ENCODE assay signal across 1 cellular context in the genomic region with DNA sequence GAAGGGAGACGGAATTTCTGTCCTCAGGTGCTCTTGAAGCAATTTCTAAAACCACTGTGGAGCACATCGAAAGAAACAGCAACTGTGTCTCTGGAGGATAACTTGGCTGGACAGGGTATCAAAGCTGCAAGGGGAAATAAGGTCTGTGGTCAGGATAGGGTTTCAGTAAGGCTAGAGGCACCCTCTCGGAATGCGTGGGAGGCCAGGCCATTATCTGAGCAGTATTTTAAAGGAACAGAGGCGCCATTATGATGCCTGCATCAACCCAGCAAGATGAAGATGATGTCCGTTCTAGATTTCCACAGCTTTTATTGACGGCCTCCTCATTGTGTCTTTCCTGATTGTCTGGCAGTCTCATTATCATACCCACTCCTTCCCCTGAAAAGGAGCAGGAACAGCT.
TF ChIP-seq lines count a peak whose summit lies in the region.

No MANE protein-coding gene starts in this region.

TF ChIP-seq in WTC11, 78 proteins besides CTCF, POLR2A, EP300 and RAD21 (continued from another document):
- TF ChIP-seq, protein P1, sequence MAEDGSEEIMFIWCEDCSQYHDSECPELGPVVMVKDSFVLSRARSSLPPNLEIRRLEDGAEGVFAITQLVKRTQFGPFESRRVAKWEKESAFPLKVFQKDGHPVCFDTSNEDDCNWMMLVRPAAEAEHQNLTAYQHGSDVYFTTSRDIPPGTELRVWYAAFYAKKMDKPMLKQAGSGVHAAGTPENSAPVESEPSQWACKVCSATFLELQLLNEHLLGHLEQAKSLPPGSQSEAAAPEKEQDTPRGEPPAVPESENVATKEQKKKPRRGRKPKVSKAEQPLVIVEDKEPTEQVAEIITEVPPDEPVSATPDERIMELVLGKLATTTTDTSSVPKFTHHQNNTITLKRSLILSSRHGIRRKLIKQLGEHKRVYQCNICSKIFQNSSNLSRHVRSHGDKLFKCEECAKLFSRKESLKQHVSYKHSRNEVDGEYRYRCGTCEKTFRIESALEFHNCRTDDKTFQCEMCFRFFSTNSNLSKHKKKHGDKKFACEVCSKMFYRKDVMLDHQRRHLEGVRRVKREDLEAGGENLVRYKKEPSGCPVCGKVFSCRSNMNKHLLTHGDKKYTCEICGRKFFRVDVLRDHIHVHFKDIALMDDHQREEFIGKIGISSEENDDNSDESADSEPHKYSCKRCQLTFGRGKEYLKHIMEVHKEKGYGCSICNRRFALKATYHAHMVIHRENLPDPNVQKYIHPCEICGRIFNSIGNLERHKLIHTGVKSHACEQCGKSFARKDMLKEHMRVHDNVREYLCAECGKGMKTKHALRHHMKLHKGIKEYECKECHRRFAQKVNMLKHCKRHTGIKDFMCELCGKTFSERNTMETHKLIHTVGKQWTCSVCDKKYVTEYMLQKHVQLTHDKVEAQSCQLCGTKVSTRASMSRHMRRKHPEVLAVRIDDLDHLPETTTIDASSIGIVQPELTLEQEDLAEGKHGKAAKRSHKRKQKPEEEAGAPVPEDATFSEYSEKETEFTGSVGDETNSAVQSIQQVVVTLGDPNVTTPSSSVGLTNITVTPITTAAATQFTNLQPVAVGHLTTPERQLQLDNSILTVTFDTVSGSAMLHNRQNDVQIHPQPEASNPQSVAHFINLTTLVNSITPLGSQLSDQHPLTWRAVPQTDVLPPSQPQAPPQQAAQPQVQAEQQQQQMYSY (CRISPR knock-in tag; IDR thresholded peaks at IDR 0.05) = no peak
- no peak for TF ChIP-seq PRRX2 (CRISPR knock-in tag; IDR thresholded peaks at IDR 0.05)
- no peak for TF ChIP-seq JUN (CRISPR knock-in tag; IDR thresholded peaks at IDR 0.05)
- TF ChIP-seq, protein P2, sequence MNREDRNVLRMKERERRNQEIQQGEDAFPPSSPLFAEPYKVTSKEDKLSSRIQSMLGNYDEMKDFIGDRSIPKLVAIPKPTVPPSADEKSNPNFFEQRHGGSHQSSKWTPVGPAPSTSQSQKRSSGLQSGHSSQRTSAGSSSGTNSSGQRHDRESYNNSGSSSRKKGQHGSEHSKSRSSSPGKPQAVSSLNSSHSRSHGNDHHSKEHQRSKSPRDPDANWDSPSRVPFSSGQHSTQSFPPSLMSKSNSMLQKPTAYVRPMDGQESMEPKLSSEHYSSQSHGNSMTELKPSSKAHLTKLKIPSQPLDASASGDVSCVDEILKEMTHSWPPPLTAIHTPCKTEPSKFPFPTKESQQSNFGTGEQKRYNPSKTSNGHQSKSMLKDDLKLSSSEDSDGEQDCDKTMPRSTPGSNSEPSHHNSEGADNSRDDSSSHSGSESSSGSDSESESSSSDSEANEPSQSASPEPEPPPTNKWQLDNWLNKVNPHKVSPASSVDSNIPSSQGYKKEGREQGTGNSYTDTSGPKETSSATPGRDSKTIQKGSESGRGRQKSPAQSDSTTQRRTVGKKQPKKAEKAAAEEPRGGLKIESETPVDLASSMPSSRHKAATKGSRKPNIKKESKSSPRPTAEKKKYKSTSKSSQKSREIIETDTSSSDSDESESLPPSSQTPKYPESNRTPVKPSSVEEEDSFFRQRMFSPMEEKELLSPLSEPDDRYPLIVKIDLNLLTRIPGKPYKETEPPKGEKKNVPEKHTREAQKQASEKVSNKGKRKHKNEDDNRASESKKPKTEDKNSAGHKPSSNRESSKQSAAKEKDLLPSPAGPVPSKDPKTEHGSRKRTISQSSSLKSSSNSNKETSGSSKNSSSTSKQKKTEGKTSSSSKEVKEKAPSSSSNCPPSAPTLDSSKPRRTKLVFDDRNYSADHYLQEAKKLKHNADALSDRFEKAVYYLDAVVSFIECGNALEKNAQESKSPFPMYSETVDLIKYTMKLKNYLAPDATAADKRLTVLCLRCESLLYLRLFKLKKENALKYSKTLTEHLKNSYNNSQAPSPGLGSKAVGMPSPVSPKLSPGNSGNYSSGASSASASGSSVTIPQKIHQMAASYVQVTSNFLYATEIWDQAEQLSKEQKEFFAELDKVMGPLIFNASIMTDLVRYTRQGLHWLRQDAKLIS (CRISPR knock-in tag; IDR thresholded peaks at IDR 0.05; ENCODE audit: borderline replicate concordance) = no peak
- no peak for TF ChIP-seq RELA (CRISPR knock-in tag; IDR thresholded peaks at IDR 0.05; ENCODE audit: borderline replicate concordance)
TF ChIP-seq in WTC11: peak in this region for 0.
